In the genomic region with DNA sequence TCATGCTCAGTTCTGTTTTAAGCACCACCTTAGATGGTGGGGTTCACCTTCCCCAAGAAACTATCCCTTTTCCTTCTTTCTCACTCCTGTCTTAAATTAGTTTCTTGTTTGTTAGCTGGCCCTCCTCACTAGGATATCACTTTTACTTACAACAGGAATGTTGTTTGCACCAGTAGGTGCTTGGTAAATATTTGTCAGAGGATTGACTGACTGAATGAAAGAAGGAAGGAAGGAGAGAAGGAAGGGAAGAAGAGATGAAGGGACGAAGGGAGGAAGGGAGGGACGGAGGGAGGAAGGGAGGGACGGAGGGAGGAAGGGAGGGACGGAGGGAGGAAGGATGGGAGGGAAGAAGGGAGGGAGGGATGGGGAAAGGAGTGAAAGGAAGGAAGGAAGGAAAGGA, we compare ENCODE assay signal across 13 cellular contexts. TPM values are rescaled to one million over a fixed set of nuclear protein-coding genes. Genes with fewer than 3 reads are reported as not detected.
DNase-seq lines count a peak whose midpoint lies in the region; ATAC-seq and TF ChIP-seq lines count a peak whose summit lies in the region.
"Had no signal": no experiment of that assay in that cellular context is flagged by ENCODE, and none has a peak within 500 bp of the region (broad histone marks: within the 10 kb centered on the region; RNA-seq: fewer than 3 reads in every experiment).

No MANE protein-coding gene starts in this region.

- DNase-seq in DMS53 (lab: John Stamatoyannopoulos, UW) = peak; percentile 26
- DNase-seq in DMS53 treated with DMSO at 0.1 percent for 48 hours (lab: John Stamatoyannopoulos, UW; ENCODE audit: unreplicated experiment) = no peak
- no peak for DNase-seq in activated B cell treated with CpG ODN at 0.5 μM for 24 hours
- DNase-seq in Right ventricle myocardium superior = no peak
- no peak for DNase-seq in DMS 273 (lab: John Stamatoyannopoulos, UW; ENCODE audit: unreplicated experiment)
- DNase-seq in AG08396 (ENCODE audit: low spot score) = no peak
- DNase-seq: MV-4-11, NCI-H345, T1000 had no signal

- POLR2A ChIA-PET in activated B cell treated with CpG ODN at 0.5 μM for 24 hours (lab: Charles Lee) = no interaction called here

- intact Hi-C loops in activated B cell treated with CpG ODN at 0.5 μM for 24 hours (cut with micrococcal nuclease) = loop anchor here (5.0 kb wide), 2 partner anchors 352 to 358 kb away; no protein-coding TSS in a partner anchor
- intact Hi-C loops in Right ventricle myocardium superior (cut with DNase I) = no loop called here

- H3K27ac Mint-ChIP-seq in activated B cell treated with CpG ODN at 0.5 μM for 24 hours = no peak overlapping the region
- no peak overlapping the region for H3K27ac Mint-ChIP-seq in stimulated activated memory B cell treated with anti-CD40 and anti-IgM and Interleukin-4, amounts not matched to agents 10 μg/mL and 1 μg/mL and 100 μg/mL, for 72 hours

- H3K4me3 Mint-ChIP-seq in activated B cell treated with CpG ODN at 0.5 μM for 24 hours = peak overlapping the region; percentile 61
- peak overlapping the region; percentile 60 for H3K4me3 Mint-ChIP-seq in stimulated activated memory B cell treated with anti-CD40 and anti-IgM and Interleukin-4, amounts not matched to agents 10 μg/mL and 1 μg/mL and 100 μg/mL, for 72 hours

- no peak for TF ChIP-seq CTCF in activated B cell treated with CpG ODN at 0.5 μM for 24 hours (IDR thresholded peaks at IDR 0.05)

- H3K9me3 Mint-ChIP-seq in activated B cell treated with CpG ODN at 0.5 μM for 24 hours = no peaks in the 10 kb centered on the region
- H3K9me3 Mint-ChIP-seq in stimulated activated memory B cell treated with anti-CD40 and anti-IgM and Interleukin-4, amounts not matched to agents 10 μg/mL and 1 μg/mL and 100 μg/mL, for 72 hours = no peaks in the 10 kb centered on the region

- CTCF ChIA-PET in activated B cell treated with CpG ODN at 0.5 μM for 24 hours (lab: Charles Lee) = interaction anchor here (0.6 kb wide), 1 partner anchor 274 kb away, joined by 3 read pairs; no protein-coding TSS in a partner anchor

- H3K27me3 Mint-ChIP-seq in activated B cell treated with CpG ODN at 0.5 μM for 24 hours = peaks cover 31% of the 10 kb centered on the region
- H3K27me3 Mint-ChIP-seq in stimulated activated memory B cell treated with anti-CD40 and anti-IgM and Interleukin-4, amounts not matched to agents 10 μg/mL and 1 μg/mL and 100 μg/mL, for 72 hours = peaks cover 67% of the 10 kb centered on the region

- ATAC-seq in activated B cell treated with CpG ODN at 0.5 μM for 24 hours (ENCODE audit: low read depth) (no peak), Right ventricle myocardium superior (ENCODE audit: poor library complexity) (peak; percentile 8), HG02840 (IDR thresholded peaks at IDR 0.05; ENCODE audit: low FRiP score, unreplicated experiment) (no peak)
- no peak for ATAC-seq in stimulated activated memory B cell treated with anti-CD40 and anti-IgM and Interleukin-4, amounts not matched to agents 10 μg/mL and 1 μg/mL and 100 μg/mL, for 72 hours

- H3K4me1 Mint-ChIP-seq in activated B cell treated with CpG ODN at 0.5 μM for 24 hours = peaks cover 22% of the 10 kb centered on the region
- no peaks in the 10 kb centered on the region for H3K4me1 Mint-ChIP-seq in stimulated activated memory B cell treated with anti-CD40 and anti-IgM and Interleukin-4, amounts not matched to agents 10 μg/mL and 1 μg/mL and 100 μg/mL, for 72 hours

- no peaks in the 10 kb centered on the region for H3K36me3 Mint-ChIP-seq in activated B cell treated with CpG ODN at 0.5 μM for 24 hours (ENCODE audit: low read depth)
- H3K36me3 Mint-ChIP-seq in stimulated activated memory B cell treated with anti-CD40 and anti-IgM and Interleukin-4, amounts not matched to agents 10 μg/mL and 1 μg/mL and 100 μg/mL, for 72 hours = no peaks in the 10 kb centered on the region

RNA-seq across cellular contexts. Expression of gene KCNK15, which starts 0.5 kb away (rescaled TPM):
- total RNA-seq in activated B cell treated with CpG ODN at 0.5 μM for 24 hours (0.09 TPM in 1 of 2 replicates, not detected in the other), Right ventricle myocardium superior (0.19 TPM)
- total RNA-seq: endothelial cell of umbilical vein, pulmonary artery endothelial cell had no signal

RNA-seq across cellular contexts. Expression of gene CCN5, which starts 30.0 kb away (rescaled TPM):
- total RNA-seq in activated B cell treated with CpG ODN at 0.5 μM for 24 hours (not detected in 2 replicates), Right ventricle myocardium superior (15.8 TPM)
- total RNA-seq: endothelial cell of umbilical vein, pulmonary artery endothelial cell had no signal

Comparison
In these comparisons a context has a peak if more than half of its experiments do, and no peak if none do; other contexts are left out.
1. RNA of gene CCN5, which starts 30.0 kb away (total RNA-seq): 15.8 TPM in Right ventricle myocardium superior (single experiment); not detected in activated B cell treated with CpG ODN at 0.5 μM for 24 hours; every median in the first group is over 10 times any median in the second.